ENCODE assay signal across 12 cellular contexts in genomic region chr1:97906567-97907228, GRCh38. TPM values are rescaled to one million over a fixed set of nuclear protein-coding genes. Genes with fewer than 3 reads are reported as not detected.
DNase-seq lines count a peak whose midpoint lies in the region; ATAC-seq and TF ChIP-seq lines count a peak whose summit lies in the region.
"Had no signal": no experiment of that assay in that cellular context is flagged by ENCODE, and none has a peak within 500 bp of the region (broad histone marks: within the 10 kb centered on the region; RNA-seq: fewer than 3 reads in every experiment).

No MANE protein-coding gene starts in this region.

- no peaks in the 10 kb centered on the region for H3K4me1 ChIP-seq in ascending aorta
- H3K4me1 ChIP-seq in uterus = no peaks in the 10 kb centered on the region

- ATAC-seq in Right ventricle myocardium inferior (peak; percentile 84), HG02938 (IDR thresholded peaks at IDR 0.05; ENCODE audit: unreplicated experiment) (no peak)
- ATAC-seq: activated CD4-positive, CD25-positive, alpha-beta regulatory T cell treated with anti-CD3 and anti-CD28 coated beads, Interleukin-2, amount 50 U/mL, for 24 hours; effector memory CD8-positive, alpha-beta T cell had no signal

- TF ChIP-seq CTCF in ascending aorta (IDR thresholded peaks at IDR 0.05) (no peak), uterus (IDR thresholded peaks at IDR 0.05) (no peak)

- intact Hi-C loops in Right ventricle myocardium inferior (cut with DNase I) = no loop called here
- intact Hi-C loops in cardiac septum (cut with DNase I) = no loop called here
- intact Hi-C loops in ascending aorta (cut with DNase I) = no loop called here
- intact Hi-C loops in uterus (cut with DNase I; ENCODE audit: low total_unique reads) = no loop called here

- POLR2A ChIA-PET in HEK293T (lab: Yijun Ruan, JAX) = no interaction called here

- H3K9me3 ChIP-seq in ascending aorta = no peaks in the 10 kb centered on the region
- no peaks in the 10 kb centered on the region for H3K9me3 ChIP-seq in uterus

- H3K27ac ChIP-seq in ascending aorta = no peak overlapping the region
- no peak overlapping the region for H3K27ac ChIP-seq in uterus
- H3K27ac ChIP-seq: C4-2B had no signal

- DNase-seq in Right ventricle myocardium inferior (ENCODE audit: missing footprints) (peak; percentile 67), cardiac septum (ENCODE audit: low spot score) (no peak), ascending aorta (ENCODE audit: low spot score in 2 of 2) (peak; percentile 10 to 72), kidney glomerular epithelial cell (lab: John Stamatoyannopoulos, UW) (peak; percentile 32), uterus (peak; percentile 29 to 32), HEK293T (ENCODE audit: extremely low spot score) (no peak)
- no peak for DNase-seq in activated effector memory CD4-positive, alpha-beta T cell treated with Interleukin-2 at 50 U/mL for 16 hours
- DNase-seq: effector memory CD8-positive, alpha-beta T cell; KBM-7 had no signal

- H3K4me3 ChIP-seq in ascending aorta (no peak overlapping the region), uterus (no peak overlapping the region)

- no peaks in the 10 kb centered on the region for H3K27me3 ChIP-seq in ascending aorta
- no peaks in the 10 kb centered on the region for H3K27me3 ChIP-seq in uterus

- H3K36me3 ChIP-seq in ascending aorta = no peaks in the 10 kb centered on the region
- no peaks in the 10 kb centered on the region for H3K36me3 ChIP-seq in uterus

- TF ChIP-seq POLR2A in uterus (IDR thresholded peaks at IDR 0.05) = no peak

- CTCF ChIA-PET in HEK293T (lab: Yijun Ruan, JAX) = no interaction called here

TF ChIP-seq in HEK293T, 16 proteins besides CTCF, POLR2A, EP300 and RAD21:
- no peak for TF ChIP-seq L3MBTL2 (conservative IDR thresholded peaks at IDR 0.05)
- no peak for TF ChIP-seq ELF4 (IDR thresholded peaks at IDR 0.05)
- no peak for TF ChIP-seq NFRKB (IDR thresholded peaks at IDR 0.05)
- no peak for TF ChIP-seq LEF1 (IDR thresholded peaks at IDR 0.05; ENCODE audit: borderline replicate concordance)
- TF ChIP-seq FOXK2 (IDR thresholded peaks at IDR 0.05) = no peak
- TF ChIP-seq HDGF (IDR thresholded peaks at IDR 0.05; ENCODE audit: borderline replicate concordance) = no peak
- no peak for TF ChIP-seq BHLHE40 (IDR thresholded peaks at IDR 0.05; ENCODE audit: borderline replicate concordance)
- no peak for TF ChIP-seq TARDBP (IDR thresholded peaks at IDR 0.05)
- TF ChIP-seq PKNOX1 (IDR thresholded peaks at IDR 0.05) = no peak
- no peak for TF ChIP-seq FOXA1 (IDR thresholded peaks at IDR 0.05)
- no peak for TF ChIP-seq FOXM1 (IDR thresholded peaks at IDR 0.05; ENCODE audit: borderline replicate concordance)
- TF ChIP-seq ARNT (IDR thresholded peaks at IDR 0.05) = no peak
- no peak for TF ChIP-seq SUZ12 (IDR thresholded peaks at IDR 0.05)
- no peak for TF ChIP-seq ZNF384 (IDR thresholded peaks at IDR 0.05)
- no peak for TF ChIP-seq CTBP1 (IDR thresholded peaks at IDR 0.05; ENCODE audit: borderline replicate concordance)
- TF ChIP-seq SP1 (IDR thresholded peaks at IDR 0.05) = no peak

RNA-seq across cellular contexts. Expression of gene DPYD, which starts 14.1 kb away (rescaled TPM):
- 12.3 TPM for total RNA-seq in Right ventricle myocardium inferior
- total RNA-seq in cardiac septum = 7.3 TPM
- 22.9 TPM for total RNA-seq in ascending aorta
- 10 to 100 TPM; 30.9 to 66.6 (median 48.2) TPM for total RNA-seq in uterus

Comparison
In these comparisons a context has a peak if more than half of its experiments do, and no peak if none do; other contexts are left out.
1. DNase-seq: peak in Right ventricle myocardium inferior (single experiment), ascending aorta (2 of 2), kidney glomerular epithelial cell (single experiment) and uterus (2 of 2); none in cardiac septum (single experiment), activated effector memory CD4-positive, alpha-beta T cell treated with Interleukin-2 at 50 U/mL for 16 hours (single experiment) and HEK293T (single experiment).